In genomic region chr5:154087260-154087659, GRCh38 we compare ENCODE assay signal across 12 cellular contexts. TPM values are rescaled to one million over a fixed set of nuclear protein-coding genes. Genes with fewer than 3 reads are reported as not detected.
DNase-seq lines count a peak whose midpoint lies in the region; ATAC-seq and TF ChIP-seq lines count a peak whose summit lies in the region.
"Had no signal": no experiment of that assay in that cellular context is flagged by ENCODE, and none has a peak within 500 bp of the region (broad histone marks: within the 10 kb centered on the region; RNA-seq: fewer than 3 reads in every experiment).

No MANE protein-coding gene starts in this region.

- H3K27me3 ChIP-seq in mesendoderm (ENCODE audit: insufficient read depth, low read length, poor library complexity) (no peaks in the 10 kb centered on the region), right lobe of liver (no peaks in the 10 kb centered on the region)
- H3K27me3 ChIP-seq: spleen had no signal

- H3K79me2 ChIP-seq in mesendoderm (ENCODE audit: control insufficient read depth, insufficient read depth, low read length), result no peaks in the 10 kb centered on the region

- no peak overlapping the region for H3K27ac ChIP-seq in mesendoderm (ENCODE audit: low read depth, low read length)
- no peak overlapping the region for H3K27ac ChIP-seq in right lobe of liver
- H3K27ac ChIP-seq: spleen had no signal

- H3K18ac ChIP-seq in mesendoderm (ENCODE audit: low read length), result peak overlapping the region; percentile 77

- no peak overlapping the region for H3K4me2 ChIP-seq in mesendoderm (ENCODE audit: low read length)

- no CpG with 5 or more reads among the region's 2 CpGs for WGBS in mesendoderm (ENCODE audit: extremely low coverage, insufficient coverage, low lambda C conversion rate)
- 11% methylated on average over 2 of the region's 2 CpGs for WGBS in right lobe of liver (ENCODE audit: insufficient coverage, low coverage, low lambda C conversion rate, missing lambda C conversion rate)

- no peak for TF ChIP-seq POLR2A in right lobe of liver (IDR thresholded peaks at IDR 0.05)

- H3K56ac ChIP-seq in mesendoderm (ENCODE audit: low read length), result no peak overlapping the region

- H2BK120ac ChIP-seq in mesendoderm (ENCODE audit: low read depth, low read length), result no peak overlapping the region

- ATAC-seq in right lobe of liver (no peak), T-helper 17 cell (no peak)
- ATAC-seq: activated CD4-positive, alpha-beta T cell treated with anti-CD3 and anti-CD28 coated beads for 36 hours had no signal

- peaks cover 5% of the 10 kb centered on the region for H3K36me3 Mint-ChIP-seq in T-helper 17 cell (ENCODE audit: low read depth)
- H3K36me3 Mint-ChIP-seq in activated T-helper 2 cell treated with anti-CD3 and anti-CD28 coated beads, Interferon-gamma antibody, Interleukin-2, Interleukin-4, amounts not matched to agents 10 μg/mL and 5 μg/mL and 100 μg/mL, durations not matched to agents 14 hours and 24 hours and 36 hours (ENCODE audit: low read depth), result no peaks in the 10 kb centered on the region

- DNase-seq in DMS153 (lab: John Stamatoyannopoulos, UW) (peak; percentile 6), LNCaP clone FGC (ENCODE audit: low read depth) (peak; percentile 67), RPMI7951 (ENCODE audit: low read depth) (peak; percentile 7), mesendoderm (no peak), right lobe of liver (no peak), T-helper 17 cell (no peak), NCI-H226 (no peak)
- DNase-seq in activated T-helper 2 cell treated with anti-CD3 and anti-CD28 coated beads, Interferon-gamma antibody, Interleukin-2, Interleukin-4, amounts not matched to agents 10 μg/mL and 5 μg/mL and 100 μg/mL, durations not matched to agents 14 hours and 24 hours and 36 hours (ENCODE audit: low spot score), result no peak
- DNase-seq: activated CD4-positive, alpha-beta T cell treated with anti-CD3 and anti-CD28 coated beads for 36 hours; activated naive CD4-positive, alpha-beta T cell treated with anti-CD3 and anti-CD28 coated beads for 36 hours; DND-41; spleen had no signal

- H3K27ac Mint-ChIP-seq in T-helper 17 cell, result no peak overlapping the region
- no peak overlapping the region for H3K27ac Mint-ChIP-seq in activated T-helper 2 cell treated with anti-CD3 and anti-CD28 coated beads, Interferon-gamma antibody, Interleukin-2, Interleukin-4, amounts not matched to agents 10 μg/mL and 5 μg/mL and 100 μg/mL, durations not matched to agents 14 hours and 24 hours and 36 hours
- H3K27ac Mint-ChIP-seq: activated CD4-positive, alpha-beta T cell treated with anti-CD3 and anti-CD28 coated beads for 36 hours; activated naive CD4-positive, alpha-beta T cell treated with anti-CD3 and anti-CD28 coated beads for 36 hours had no signal

- no peak overlapping the region for H3K9ac ChIP-seq in mesendoderm (ENCODE audit: low read length)

- TF ChIP-seq CTCF in LNCaP clone FGC (IDR thresholded peaks at IDR 0.05; ENCODE audit: control insufficient read depth, extremely low read depth, insufficient read depth) (no peak), right lobe of liver (IDR thresholded peaks at IDR 0.05) (no peak)

- H3K9me3 Mint-ChIP-seq in activated T-helper 2 cell treated with anti-CD3 and anti-CD28 coated beads, Interferon-gamma antibody, Interleukin-2, Interleukin-4, amounts not matched to agents 10 μg/mL and 5 μg/mL and 100 μg/mL, durations not matched to agents 14 hours and 24 hours and 36 hours, result no peaks in the 10 kb centered on the region
- H3K9me3 Mint-ChIP-seq: activated naive CD4-positive, alpha-beta T cell treated with anti-CD3 and anti-CD28 coated beads for 36 hours had no signal

- H3K4me1 Mint-ChIP-seq in T-helper 17 cell, result peaks cover 7% of the 10 kb centered on the region
- H3K4me1 Mint-ChIP-seq in activated T-helper 2 cell treated with anti-CD3 and anti-CD28 coated beads, Interferon-gamma antibody, Interleukin-2, Interleukin-4, amounts not matched to agents 10 μg/mL and 5 μg/mL and 100 μg/mL, durations not matched to agents 14 hours and 24 hours and 36 hours (ENCODE audit: low read depth), result peaks cover 7% of the 10 kb centered on the region

- no peak overlapping the region for H4K5ac ChIP-seq in mesendoderm (ENCODE audit: low read length)

- intact Hi-C loops in right lobe of liver (cut with DNase I), result loop anchor here in 1 of 2 donors (10.0 kb wide), 1 partner anchor 98 kb away; no protein-coding TSS in a partner anchor
- intact Hi-C loops in activated T-helper 2 cell treated with anti-CD3 and anti-CD28 coated beads, Interferon-gamma antibody, Interleukin-2, Interleukin-4, amounts not matched to agents 10 μg/mL and 5 μg/mL and 100 μg/mL, durations not matched to agents 14 hours and 24 hours and 36 hours (cut with micrococcal nuclease), result no loop called here

- H3K4me3 ChIP-seq in LNCaP clone FGC (ENCODE audit: low read depth, low read length), result no peak overlapping the region
- no peak overlapping the region for H3K4me3 ChIP-seq in mesendoderm (ENCODE audit: low read length)
- no peak overlapping the region for H3K4me3 ChIP-seq in right lobe of liver
- H3K4me3 ChIP-seq: spleen had no signal

- peak overlapping the region; percentile 51 for H2AK5ac ChIP-seq in mesendoderm (ENCODE audit: low read length)

- H3K27me3 Mint-ChIP-seq in T-helper 17 cell, result peaks cover 24% of the 10 kb centered on the region
- H3K27me3 Mint-ChIP-seq in activated T-helper 2 cell treated with anti-CD3 and anti-CD28 coated beads, Interferon-gamma antibody, Interleukin-2, Interleukin-4, amounts not matched to agents 10 μg/mL and 5 μg/mL and 100 μg/mL, durations not matched to agents 14 hours and 24 hours and 36 hours (ENCODE audit: low read depth), result peaks cover 9% of the 10 kb centered on the region

- H3K36me3 ChIP-seq in mesendoderm (ENCODE audit: control insufficient read depth, insufficient read depth, low read length) (no peaks in the 10 kb centered on the region), right lobe of liver (no peaks in the 10 kb centered on the region)
- H3K36me3 ChIP-seq: spleen had no signal

- H2BK5ac ChIP-seq in mesendoderm (ENCODE audit: low read length), result peak overlapping the region; percentile 12

- H3K4me3 Mint-ChIP-seq in T-helper 17 cell, result no peak overlapping the region
- H3K4me3 Mint-ChIP-seq in activated T-helper 2 cell treated with anti-CD3 and anti-CD28 coated beads, Interferon-gamma antibody, Interleukin-2, Interleukin-4, amounts not matched to agents 10 μg/mL and 5 μg/mL and 100 μg/mL, durations not matched to agents 14 hours and 24 hours and 36 hours (ENCODE audit: low read depth), result no peak overlapping the region
- H3K4me3 Mint-ChIP-seq: activated CD4-positive, alpha-beta T cell treated with anti-CD3 and anti-CD28 coated beads for 36 hours; activated naive CD4-positive, alpha-beta T cell treated with anti-CD3 and anti-CD28 coated beads for 36 hours had no signal

- H3K4me1 ChIP-seq in mesendoderm (ENCODE audit: control insufficient read depth, low read depth, low read length) (peaks cover 33% of the 10 kb centered on the region), right lobe of liver (no peaks in the 10 kb centered on the region)

- H3K23ac ChIP-seq in mesendoderm (ENCODE audit: low read length), result no peak overlapping the region

- H4K8ac ChIP-seq in mesendoderm (ENCODE audit: low read depth, low read length), result no peak overlapping the region

- H3K9me3 ChIP-seq in right lobe of liver (no peaks in the 10 kb centered on the region), T-helper 17 cell (ENCODE audit: control insufficient read depth, low read length, poor library complexity, severe bottlenecking) (no peaks in the 10 kb centered on the region)
- H3K9me3 ChIP-seq: spleen had no signal

- H2BK15ac ChIP-seq in mesendoderm (replicated peaks; ENCODE audit: low read depth), result no peak overlapping the region

- H3K4ac ChIP-seq in mesendoderm (ENCODE audit: low read depth, low read length), result no peak overlapping the region

- H3K79me1 ChIP-seq in mesendoderm (ENCODE audit: low read length), result no peaks in the 10 kb centered on the region

RNA-seq across cellular contexts. Expression of gene MFAP3, which starts 48.5 kb away (rescaled TPM):
- 51.1 and 58.9 TPM in 2 replicates for total RNA-seq in RPMI7951 (2014; rRNA removed; shearing (Covaris generic))
- 16.3 TPM for polyA plus RNA-seq in mesendoderm (2013, experiment 1 of 2)
- 15.9 TPM for polyA plus RNA-seq in mesendoderm (2013, experiment 2 of 2)
- total RNA-seq in right lobe of liver (10 to 100 TPM; 14.8 to 29.8 (median 16.1) TPM), T-helper 17 cell (10 to 100 TPM; 18.0 to 19.3 TPM)
- 17.1 and 21.8 TPM in 2 replicates for total RNA-seq in activated T-helper 2 cell treated with anti-CD3 and anti-CD28 coated beads, Interferon-gamma antibody, Interleukin-2, Interleukin-4, amounts not matched to agents 10 μg/mL and 5 μg/mL and 100 μg/mL, durations not matched to agents 14 hours and 24 hours and 36 hours

RNA-seq across cellular contexts. Expression of gene FAM114A2, which starts 48.5 kb away (rescaled TPM):
- 15.2 and 17.4 TPM in 2 replicates for total RNA-seq in RPMI7951 (2014; rRNA removed; shearing (Covaris generic))
- polyA plus RNA-seq in mesendoderm (2013, experiment 1 of 2), result 6.7 TPM
- 6.9 TPM for polyA plus RNA-seq in mesendoderm (2013, experiment 2 of 2)
- total RNA-seq in right lobe of liver (10 to 100 TPM in 4 of 6 experiments, 1 to 10 TPM in 2; 5.0 to 20.2 (median 15.5) TPM), T-helper 17 cell (10 to 100 TPM; 21.9 to 25.8 TPM)
- 23.6 and 31.2 TPM in 2 replicates for total RNA-seq in activated T-helper 2 cell treated with anti-CD3 and anti-CD28 coated beads, Interferon-gamma antibody, Interleukin-2, Interleukin-4, amounts not matched to agents 10 μg/mL and 5 μg/mL and 100 μg/mL, durations not matched to agents 14 hours and 24 hours and 36 hours

Comparison
In these comparisons a context has a peak if more than half of its experiments do, and no peak if none do; other contexts are left out.
1. DNase-seq: peak in DMS153 (single experiment), LNCaP clone FGC (single experiment) and RPMI7951 (single experiment); none in mesendoderm (single experiment), right lobe of liver (0 of 3), T-helper 17 cell (0 of 3), NCI-H226 (single experiment) and activated T-helper 2 cell treated with anti-CD3 and anti-CD28 coated beads, Interferon-gamma antibody, Interleukin-2, Interleukin-4, amounts not matched to agents 10 μg/mL and 5 μg/mL and 100 μg/mL, durations not matched to agents 14 hours and 24 hours and 36 hours (single experiment).